ENCODE assay signal across 8 cellular contexts in the genomic region with DNA sequence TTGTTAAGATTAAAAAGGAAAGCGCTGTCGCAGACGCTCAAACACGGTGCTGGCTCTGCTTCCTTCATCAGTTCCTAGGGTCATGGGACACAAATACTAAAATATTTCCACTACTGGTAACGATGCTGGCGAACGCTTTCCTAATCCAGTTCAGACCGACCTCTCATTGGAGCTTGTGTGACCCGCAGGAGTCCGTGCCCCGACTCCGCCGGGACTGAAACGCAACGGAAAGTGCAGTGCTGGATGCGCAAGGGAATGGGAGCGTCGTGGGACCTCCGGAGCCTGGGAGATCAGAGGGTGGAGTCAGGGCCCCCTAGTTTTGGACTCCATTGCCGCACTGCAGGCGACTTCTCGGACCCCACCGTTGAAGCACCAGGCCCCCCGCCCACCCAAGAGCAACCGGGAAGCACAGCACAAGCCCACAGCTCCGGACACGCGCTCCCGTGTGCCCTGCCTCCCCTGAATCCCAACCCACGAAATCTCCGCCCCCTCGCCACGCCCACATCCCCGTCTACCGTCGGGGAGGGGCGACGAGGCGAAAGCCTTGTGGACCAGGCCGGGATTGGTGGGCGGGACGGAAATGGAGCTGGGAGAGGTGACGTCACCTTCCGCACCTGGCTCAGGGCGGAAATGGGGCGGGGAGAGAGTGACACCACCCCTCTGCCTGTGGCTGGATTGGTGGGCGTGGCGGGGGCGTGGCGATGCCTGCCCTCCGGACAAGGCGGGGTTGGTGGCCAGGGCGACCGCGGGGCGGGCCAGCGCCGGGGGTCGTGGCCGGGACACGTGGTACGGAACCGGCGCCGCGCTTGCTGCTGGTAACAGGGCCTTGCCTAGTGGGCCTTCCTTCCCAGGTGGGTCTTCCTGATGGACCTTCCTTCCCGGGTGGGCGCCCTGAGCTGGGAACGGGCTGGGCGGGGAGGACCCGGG. TPM values are rescaled to one million over a fixed set of nuclear protein-coding genes. Genes with fewer than 3 reads are reported as not detected.
DNase-seq lines count a peak whose midpoint lies in the region; ATAC-seq and TF ChIP-seq lines count a peak whose summit lies in the region.

A gene (plus strand): TSS at position 783 of the 927 bp plus-strand sequence. CDS start 3,611 bp downstream, outside the sequence.

- TF ChIP-seq CTCF in AG10803 (conservative IDR thresholded peaks at IDR 0.05; ENCODE audit: low read length), result no peak

- ATAC-seq in GM19043 (IDR thresholded peaks at IDR 0.05; ENCODE audit: low read depth, unreplicated experiment) (peak; percentile 63), HG03378 (IDR thresholded peaks at IDR 0.05; ENCODE audit: unreplicated experiment) (peak; percentile 56)

- DNase-seq in AG10803 (ENCODE audit: low read depth), result peak; percentile 98
- DNase-seq in NCI-H460 (ENCODE audit: extremely low read depth, low read depth), result peak; percentile 97
- DNase-seq in activated CD4-positive, CD25-positive, alpha-beta regulatory T cell treated with anti-CD3 and anti-CD28 coated beads, Interleukin-2, amount 50 U/mL, for 72 hours, result peak; percentile 100
- peak; percentile 97 for DNase-seq in cerebellar nuclear complex (lab: John Stamatoyannopoulos, UW)
- peak; percentile 100 for DNase-seq in islet precursor cell
- DNase-seq in stimulated activated CD4-positive, alpha-beta T cell treated with anti-CD3 and anti-CD28 coated beads, Interleukin-12 subunit alpha, Interleukin-12 subunit beta, amount 100 ng/mL, for 48 hours (ENCODE audit: low read depth in 2 of 3, low spot score in 1 of 3), result peak; percentile 98 to 100 (median 99)

- H3K4me3 ChIP-seq in AG10803 (ENCODE audit: low read length), result peak within 1 kb of the TSS; percentile 86

RNA-seq across cellular contexts. Expression of the gene that starts here (rescaled TPM):
- total RNA-seq in NCI-H460 (2014; rRNA removed; shearing (Covaris generic)), result 72.0 and 105 TPM in 2 replicates
- 54.3 and 55.1 TPM in 2 replicates for polyA plus RNA-seq in NCI-H460 (2014; cell fraction: nucleus; rRNA removed)

Comparison
In these comparisons a context has a peak if more than half of its experiments do, and no peak if none do; other contexts are left out.
1. Peak in every context shown above with its lines: DNase-seq, ATAC-seq and H3K4me3 ChIP-seq.